ENCODE assay signal across 8 cellular contexts in the genomic region with DNA sequence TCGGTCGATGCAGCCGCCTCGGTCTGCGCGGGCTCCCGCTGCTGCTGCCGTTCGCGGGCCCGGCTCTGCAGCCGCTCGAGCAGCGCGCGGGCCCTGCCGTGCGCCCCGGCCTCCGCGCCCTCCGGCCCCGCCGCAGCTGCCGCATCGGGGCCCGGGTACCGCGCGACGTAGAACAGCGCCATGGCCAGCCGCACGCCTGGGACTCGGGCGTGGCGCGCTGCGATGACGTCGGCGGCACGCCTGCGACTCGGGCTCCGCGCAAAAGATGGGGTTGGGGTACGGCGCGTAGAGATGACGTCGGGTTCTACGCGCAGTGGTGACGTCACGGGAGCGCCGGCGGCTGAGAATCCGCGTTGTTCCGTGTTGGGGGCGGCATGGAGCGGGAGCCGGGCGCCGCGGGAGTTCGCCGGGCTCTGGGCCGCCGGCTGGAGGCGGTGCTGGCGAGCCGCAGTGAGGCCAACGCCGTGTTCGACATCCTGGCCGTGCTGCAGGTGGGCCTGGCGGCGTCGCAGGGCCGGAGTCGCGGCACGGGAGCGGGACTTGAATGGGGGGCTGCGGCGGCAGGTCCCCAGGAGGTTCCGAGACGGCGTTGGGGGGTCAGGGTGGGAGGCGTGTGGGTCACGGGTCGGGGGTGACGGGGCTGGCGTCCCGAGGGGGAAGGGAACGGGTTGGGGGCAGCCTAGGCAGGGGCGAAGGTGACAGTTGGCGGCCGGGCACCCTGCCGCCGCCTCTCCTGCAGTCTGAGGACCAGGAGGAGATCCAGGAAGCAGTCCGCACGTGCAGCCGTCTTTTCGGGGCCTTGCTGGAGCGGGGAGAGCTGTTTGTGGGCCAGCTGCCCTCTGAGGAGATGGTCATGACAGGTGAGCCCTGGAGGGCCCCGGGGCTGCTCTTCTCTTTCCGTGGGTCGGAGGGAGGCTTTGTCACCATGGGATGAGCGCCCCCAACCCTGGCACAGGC.
DNase-seq lines count a peak whose midpoint lies in the region; ATAC-seq lines count a peak whose summit lies in the region.

A gene with protein sequence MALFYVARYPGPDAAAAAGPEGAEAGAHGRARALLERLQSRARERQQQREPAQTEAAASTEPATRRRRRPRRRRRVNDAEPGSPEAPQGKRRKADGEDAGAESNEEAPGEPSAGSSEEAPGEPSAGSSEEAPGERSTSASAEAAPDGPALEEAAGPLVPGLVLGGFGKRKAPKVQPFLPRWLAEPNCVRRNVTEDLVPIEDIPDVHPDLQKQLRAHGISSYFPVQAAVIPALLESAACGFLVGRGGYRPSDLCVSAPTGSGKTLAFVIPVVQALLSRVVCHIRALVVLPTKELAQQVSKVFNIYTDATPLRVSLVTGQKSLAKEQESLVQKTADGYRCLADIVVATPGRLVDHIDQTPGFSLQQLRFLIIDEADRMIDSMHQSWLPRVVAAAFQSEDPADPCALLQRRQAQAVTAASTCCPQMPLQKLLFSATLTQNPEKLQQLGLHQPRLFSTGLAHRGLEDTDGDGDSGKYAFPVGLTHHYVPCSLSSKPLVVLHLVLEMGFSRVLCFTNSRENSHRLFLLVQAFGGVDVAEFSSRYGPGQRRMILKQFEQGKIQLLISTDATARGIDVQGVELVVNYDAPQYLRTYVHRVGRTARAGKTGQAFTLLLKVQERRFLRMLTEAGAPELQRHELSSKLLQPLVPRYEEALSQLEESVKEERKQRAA (minus strand): TSS at position 205 of the 957 bp plus-strand sequence. CDS start 23 bp downstream, at position 182.
A gene (plus strand): TSS at position 343 of the 957 bp plus-strand sequence. CDS start 32 bp downstream, at position 375.

- no peaks in the 10 kb centered on the region for H3K27me3 Mint-ChIP-seq in effector memory CD8-positive, alpha-beta T cell
- H3K27me3 Mint-ChIP-seq in memory B cell = no peaks in the 10 kb centered on the region

- H3K4me3 Mint-ChIP-seq in effector memory CD8-positive, alpha-beta T cell = peak within 1 kb of the TSS; percentile 95 to 97
- peak within 1 kb of the TSS; percentile 94 for H3K4me3 Mint-ChIP-seq in memory B cell

- DNase-seq in COLO668 (lab: John Stamatoyannopoulos, UW; ENCODE audit: unreplicated experiment) (peak; percentile 90), HS-27A (ENCODE audit: low read depth) (peak; percentile 77), memory B cell (ENCODE audit: low spot score in 2 of 2) (peak; percentile 97 to 99)
- DNase-seq in NK-92 treated with Interleukin-12 subunit alpha and Interleukin-12 subunit beta, amount 100 ng/mL, for 24 hours (lab: John Stamatoyannopoulos, UW) = peak; percentile 73
- peak; percentile 99 for DNase-seq in activated CD8-positive, alpha-beta memory T cell treated with anti-CD3 and anti-CD28 coated beads for 24 hours
- DNase-seq in effector memory CD8-positive, alpha-beta T cell = peak; percentile 95 to 99 (median 98)
- DNase-seq in stimulated activated CD8-positive, alpha-beta memory T cell treated with anti-CD3 and anti-CD28 coated beads, Interleukin-12 subunit alpha, Interleukin-12 subunit beta, amount 100 ng/mL, for 1 hour (ENCODE audit: low read depth) = peak; percentile 93

- H3K27ac Mint-ChIP-seq in effector memory CD8-positive, alpha-beta T cell = peak within 1 kb of the TSS; percentile 98 to 99
- H3K27ac Mint-ChIP-seq in memory B cell = peak within 1 kb of the TSS; percentile 98

- H3K36me3 Mint-ChIP-seq in effector memory CD8-positive, alpha-beta T cell (ENCODE audit: insufficient read depth) = peaks cover 64% of the 10 kb centered on the region
- H3K36me3 Mint-ChIP-seq in memory B cell = peaks cover 8% of the 10 kb centered on the region

- ATAC-seq in GM19467 (IDR thresholded peaks at IDR 0.05; ENCODE audit: unreplicated experiment) (peak; percentile 73), memory B cell (ENCODE audit: low read depth) (peak; percentile 95)
- peak; percentile 93 for ATAC-seq in effector memory CD8-positive, alpha-beta T cell (replicated peaks)

- no peaks in the 10 kb centered on the region for H3K9me3 Mint-ChIP-seq in effector memory CD8-positive, alpha-beta T cell
- no peaks in the 10 kb centered on the region for H3K9me3 Mint-ChIP-seq in memory B cell

- H3K4me1 Mint-ChIP-seq in effector memory CD8-positive, alpha-beta T cell (ENCODE audit: low read depth in 2 of 2) = peaks cover 20 to 22% of the 10 kb centered on the region in 2 donors
- peaks cover 22% of the 10 kb centered on the region for H3K4me1 Mint-ChIP-seq in memory B cell

Comparison
In these comparisons a context has a peak if more than half of its experiments do, and no peak if none do; other contexts are left out.
1. Peak in every context shown above with its lines: DNase-seq and ATAC-seq.